Comparison of ENCODE assay signal across 1 cellular context in the genomic region with DNA sequence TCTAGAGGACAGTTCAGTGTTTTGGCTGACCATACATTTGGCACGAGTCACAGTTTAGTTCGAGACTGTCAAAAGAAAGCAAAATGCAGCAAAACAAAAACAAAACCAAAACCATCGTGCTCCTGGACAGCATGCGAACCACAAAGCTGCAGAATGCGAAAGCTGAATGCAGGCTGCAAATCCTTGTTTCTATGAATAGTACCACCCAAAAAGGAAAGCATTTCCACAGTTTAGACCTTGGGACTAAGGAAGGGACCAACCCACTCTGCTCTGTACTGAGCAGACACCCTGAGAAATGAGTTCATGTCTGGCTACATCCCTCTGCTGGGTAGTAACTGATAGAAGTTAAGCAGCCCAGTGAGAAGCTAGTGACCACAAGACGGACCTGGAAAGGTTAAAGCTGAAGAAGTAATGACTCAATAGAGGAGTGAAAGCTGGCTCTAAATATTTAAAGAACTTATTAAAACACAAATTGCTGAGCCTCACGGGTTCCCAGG.
TF ChIP-seq lines count a peak whose summit lies in the region.

No MANE protein-coding gene starts in this region.

TF ChIP-seq in SK-N-SH, 30 proteins besides CTCF, POLR2A, EP300 and RAD21 (continued from another document):
- TF ChIP-seq, protein P1, sequence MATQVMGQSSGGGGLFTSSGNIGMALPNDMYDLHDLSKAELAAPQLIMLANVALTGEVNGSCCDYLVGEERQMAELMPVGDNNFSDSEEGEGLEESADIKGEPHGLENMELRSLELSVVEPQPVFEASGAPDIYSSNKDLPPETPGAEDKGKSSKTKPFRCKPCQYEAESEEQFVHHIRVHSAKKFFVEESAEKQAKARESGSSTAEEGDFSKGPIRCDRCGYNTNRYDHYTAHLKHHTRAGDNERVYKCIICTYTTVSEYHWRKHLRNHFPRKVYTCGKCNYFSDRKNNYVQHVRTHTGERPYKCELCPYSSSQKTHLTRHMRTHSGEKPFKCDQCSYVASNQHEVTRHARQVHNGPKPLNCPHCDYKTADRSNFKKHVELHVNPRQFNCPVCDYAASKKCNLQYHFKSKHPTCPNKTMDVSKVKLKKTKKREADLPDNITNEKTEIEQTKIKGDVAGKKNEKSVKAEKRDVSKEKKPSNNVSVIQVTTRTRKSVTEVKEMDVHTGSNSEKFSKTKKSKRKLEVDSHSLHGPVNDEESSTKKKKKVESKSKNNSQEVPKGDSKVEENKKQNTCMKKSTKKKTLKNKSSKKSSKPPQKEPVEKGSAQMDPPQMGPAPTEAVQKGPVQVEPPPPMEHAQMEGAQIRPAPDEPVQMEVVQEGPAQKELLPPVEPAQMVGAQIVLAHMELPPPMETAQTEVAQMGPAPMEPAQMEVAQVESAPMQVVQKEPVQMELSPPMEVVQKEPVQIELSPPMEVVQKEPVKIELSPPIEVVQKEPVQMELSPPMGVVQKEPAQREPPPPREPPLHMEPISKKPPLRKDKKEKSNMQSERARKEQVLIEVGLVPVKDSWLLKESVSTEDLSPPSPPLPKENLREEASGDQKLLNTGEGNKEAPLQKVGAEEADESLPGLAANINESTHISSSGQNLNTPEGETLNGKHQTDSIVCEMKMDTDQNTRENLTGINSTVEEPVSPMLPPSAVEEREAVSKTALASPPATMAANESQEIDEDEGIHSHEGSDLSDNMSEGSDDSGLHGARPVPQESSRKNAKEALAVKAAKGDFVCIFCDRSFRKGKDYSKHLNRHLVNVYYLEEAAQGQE (IDR thresholded peaks at IDR 0.05; ENCODE audit: low read depth, low read length) = no peak
- TF ChIP-seq POLR2AphosphoS5 (IDR thresholded peaks at IDR 0.05; ENCODE audit: low read depth, low read length) (no peak), NFIC (IDR thresholded peaks at IDR 0.05; ENCODE audit: borderline replicate concordance) (no peak), JUND (IDR thresholded peaks at IDR 0.05) (no peak), ELF1 (IDR thresholded peaks at IDR 0.05) (no peak), CHD2 (IDR thresholded peaks at IDR 0.05; ENCODE audit: low read length, partially characterized antibody) (no peak), TEAD4 (IDR thresholded peaks at IDR 0.05; ENCODE audit: borderline replicate concordance, insufficient read depth) (no peak), YY1 (IDR thresholded peaks at IDR 0.05; ENCODE audit: low read depth) (no peak), FOXJ3 (CRISPR knock-in tag; IDR thresholded peaks at IDR 0.05) (no peak), GABPA (IDR thresholded peaks at IDR 0.05; ENCODE audit: low read depth) (no peak), RXRA (IDR thresholded peaks at IDR 0.05; ENCODE audit: borderline replicate concordance, low read depth) (no peak)
- TF ChIP-seq, protein P2, sequence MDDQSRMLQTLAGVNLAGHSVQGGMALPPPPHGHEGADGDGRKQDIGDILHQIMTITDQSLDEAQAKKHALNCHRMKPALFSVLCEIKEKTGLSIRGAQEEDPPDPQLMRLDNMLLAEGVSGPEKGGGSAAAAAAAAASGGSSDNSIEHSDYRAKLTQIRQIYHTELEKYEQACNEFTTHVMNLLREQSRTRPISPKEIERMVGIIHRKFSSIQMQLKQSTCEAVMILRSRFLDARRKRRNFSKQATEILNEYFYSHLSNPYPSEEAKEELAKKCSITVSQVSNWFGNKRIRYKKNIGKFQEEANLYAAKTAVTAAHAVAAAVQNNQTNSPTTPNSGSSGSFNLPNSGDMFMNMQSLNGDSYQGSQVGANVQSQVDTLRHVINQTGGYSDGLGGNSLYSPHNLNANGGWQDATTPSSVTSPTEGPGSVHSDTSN (IDR thresholded peaks at IDR 0.05) = no peak
